In the genomic region with DNA sequence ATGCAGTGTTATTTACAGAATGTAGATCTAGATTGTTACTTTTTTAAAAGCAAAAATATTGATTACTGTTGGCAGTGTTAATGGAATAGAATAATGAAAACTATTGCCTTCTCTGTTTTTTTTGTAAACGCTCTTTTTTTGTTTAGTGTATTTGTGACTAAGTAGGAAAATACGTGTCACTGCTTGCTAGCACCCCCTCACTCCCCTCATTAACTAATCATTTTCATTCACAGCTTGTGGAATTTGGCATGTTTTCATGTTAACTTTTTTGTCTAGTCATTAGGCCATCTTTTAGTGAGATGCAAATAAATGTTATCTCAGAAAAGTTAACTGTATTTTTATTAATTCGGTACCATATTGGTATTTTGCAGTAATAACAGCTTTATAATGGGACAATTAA, we compare ENCODE assay signal across 19 cellular contexts. TPM values are rescaled to one million over a fixed set of nuclear protein-coding genes. Genes with fewer than 3 reads are reported as not detected.
DNase-seq lines count a peak whose midpoint lies in the region; ATAC-seq, FAIRE-seq and TF ChIP-seq lines count a peak whose summit lies in the region.
"Had no signal": no experiment of that assay in that cellular context is flagged by ENCODE, and none has a peak within 500 bp of the region (broad histone marks: within the 10 kb centered on the region; RNA-seq: fewer than 3 reads in every experiment).

No MANE protein-coding gene starts in this region.

- 37% methylated on average over 3 of the region's 3 CpGs for WGBS in SK-N-SH (ENCODE audit: low lambda C conversion rate)
- 77 to 81% methylated on average over 3 of the region's 3 CpGs for WGBS in transverse colon (ENCODE audit: low coverage in 1 of 2), 2 donors

- H3K27me3 Mint-ChIP-seq in neural crest cell (ENCODE audit: low read depth), result no peaks in the 10 kb centered on the region
- H3K27me3 Mint-ChIP-seq: B cell had no signal

- H3K9ac ChIP-seq in SK-N-SH (peak overlapping the region; percentile 74; the same call in 1 of the 2 replicates), endothelial cell of umbilical vein (replicated peaks; ENCODE audit: extremely low read depth, insufficient read depth, low read length) (peak overlapping the region; percentile 85)

- CTCF ChIA-PET in SK-N-SH (lab: Yijun Ruan, JAX), result no interaction called here
- CTCF ChIA-PET in endothelial cell of umbilical vein (lab: Charles Lee), result interaction anchor here (1.0 to 3.5 kb wide), 7 partner anchors 9 to 99 kb away, joined by 3 to 16 read pairs (median 3); no protein-coding TSS in a partner anchor

- BruUV-seq in endothelial cell of umbilical vein (replicated peaks; lab: Mats Ljungman, UMichigan), result TSS peak; percentile 28

- no peak for ATAC-seq in SK-N-SH treated with all-trans-retinoic acid at 6 μM for 48 hours
- ATAC-seq in RWPE2 (ENCODE audit: low read depth), result no peak
- ATAC-seq: left cardiac atrium had no signal

- peak overlapping the region; percentile 99 for H3K27ac Mint-ChIP-seq in neural crest cell (ENCODE audit: unreplicated experiment)
- H3K27ac Mint-ChIP-seq: B cell had no signal

- H3K79me2 ChIP-seq in SK-N-SH (ENCODE audit: insufficient read depth) (peaks cover 81% of the 10 kb centered on the region), endothelial cell of umbilical vein (ENCODE audit: control insufficient read depth, insufficient read depth, low read length) (peaks cover 67% of the 10 kb centered on the region)

- TF ChIP-seq RAD21 in SK-N-SH (IDR thresholded peaks at IDR 0.05; ENCODE audit: low read length), result no peak

- H3K4me1 Mint-ChIP-seq in neural crest cell, result peaks cover 50% of the 10 kb centered on the region
- H3K4me1 Mint-ChIP-seq: B cell had no signal

- dilution Hi-C loops in endothelial cell of umbilical vein (cut with MboI; ENCODE audit: extremely low pct_ligation_motif_present, low sequenced_read_pairs), result no loop called here

- no peaks in the 10 kb centered on the region for H3K36me3 Mint-ChIP-seq in neural crest cell (ENCODE audit: low read depth)

- peaks cover 0 to 4% of the 10 kb centered on the region in 2 experiments for H3K36me3 ChIP-seq in SK-N-SH (replicated peaks in 1 of 2; ENCODE audit: control insufficient read depth in 1 of 2, insufficient read depth in 2 of 2, low read length in 1 of 2)
- peaks cover 9% of the 10 kb centered on the region; the same call in 1 of the 2 replicates for H3K36me3 ChIP-seq in RWPE2 (ENCODE audit: low read depth)
- no peaks in the 10 kb centered on the region for H3K36me3 ChIP-seq in endothelial cell of umbilical vein (ENCODE audit: control insufficient read depth in 2 of 2, extremely low read depth in 1 of 2, insufficient read depth in 2 of 2, low read length in 2 of 2)
- no peaks in the 10 kb centered on the region for H3K36me3 ChIP-seq in transverse colon
- H3K36me3 ChIP-seq: uterus had no signal

- DNase-seq in SK-N-SH, result no peak
- no peak for DNase-seq in RWPE2 (ENCODE audit: low spot score)
- DNase-seq in endothelial cell of umbilical vein (ENCODE audit: low read depth, low spot score), result peak; percentile 75
- DNase-seq in neural crest cell (ENCODE audit: low read depth, low spot score), result no peak
- DNase-seq in substantia nigra (lab: John Stamatoyannopoulos, UW), result no peak
- DNase-seq in SHP77 (lab: John Stamatoyannopoulos, UW), result no peak
- no peak for DNase-seq in transverse colon
- DNase-seq: activated CD4-positive, CD25-positive, alpha-beta regulatory T cell treated with anti-CD3 and anti-CD28 coated beads, Interleukin-2, amount 50 U/mL, for 72 hours; activated effector memory CD4-positive, alpha-beta T cell treated with Interleukin-2 at 50 U/mL for 16 hours; COR-L47; effector CD8-positive, alpha-beta T cell; left cardiac atrium; NCI-H1417; NCI-H510A; SW 1271; uterus had no signal

- H3K9me1 ChIP-seq in endothelial cell of umbilical vein (replicated peaks; ENCODE audit: control insufficient read depth, extremely low read depth, insufficient read depth, low read length), result no peaks in the 10 kb centered on the region

- H4K20me1 ChIP-seq in SK-N-SH (ENCODE audit: insufficient read depth) (no peaks in the 10 kb centered on the region), endothelial cell of umbilical vein (replicated peaks; ENCODE audit: control insufficient read depth, extremely low read depth, insufficient read depth, low read length) (no peaks in the 10 kb centered on the region)

- H3K4me2 ChIP-seq in SK-N-SH (peak overlapping the region; percentile 41; the same call in 1 of the 2 replicates), endothelial cell of umbilical vein (ENCODE audit: insufficient read depth, low read length) (peak overlapping the region; percentile 78)

- no peaks in the 10 kb centered on the region for H3K9me3 ChIP-seq in SK-N-SH
- H3K9me3 ChIP-seq in RWPE2 (ENCODE audit: severe bottlenecking), result no peaks in the 10 kb centered on the region
- H3K9me3 ChIP-seq in endothelial cell of umbilical vein (replicated peaks; ENCODE audit: control insufficient read depth, insufficient read depth, low read length), result no peaks in the 10 kb centered on the region
- no peaks in the 10 kb centered on the region for H3K9me3 ChIP-seq in transverse colon
- H3K9me3 ChIP-seq: uterus had no signal

- no peaks in the 10 kb centered on the region for H3K9me3 Mint-ChIP-seq in neural crest cell

- H3K27ac ChIP-seq in SK-N-SH (ENCODE audit: low read depth in 2 of 2, low read length in 1 of 2) (peak overlapping the region; percentile 88 to 93), RWPE2 (ENCODE audit: poor library complexity, severe bottlenecking) (peak overlapping the region; percentile 14), endothelial cell of umbilical vein (ENCODE audit: insufficient read depth, low read depth, low read length) (peak overlapping the region; percentile 96), substantia nigra (ENCODE audit: low read depth, low read length, poor library complexity, severe bottlenecking) (no peak overlapping the region), transverse colon (no peak overlapping the region)
- H3K27ac ChIP-seq: 22Rv1, uterus had no signal

- peak overlapping the region in 1 of 2 experiments; percentile 5; a peak in 1 of 4 replicates for H3K4me3 ChIP-seq in SK-N-SH (ENCODE audit: low read depth in 2 of 2, low read length in 1 of 2)
- H3K4me3 ChIP-seq in RWPE2 (ENCODE audit: severe bottlenecking), result no peak overlapping the region
- peak overlapping the region in 1 of 3 experiments; percentile 23 for H3K4me3 ChIP-seq in endothelial cell of umbilical vein (replicated peaks in 1 of 3; ENCODE audit: insufficient read depth in 1 of 3, low read depth in 1 of 3, low read length in 3 of 3)
- H3K4me3 ChIP-seq in transverse colon, result no peak overlapping the region
- H3K4me3 ChIP-seq: uterus had no signal

- in situ Hi-C loops in transverse colon (cut with MboI; ENCODE audit: low pct_ligation_motif_present in 1 of 4, low pct_unique_long_range_greater_than_20kb in 1 of 4, low sequenced_read_pairs in 3 of 4), result no loop called here

- no peaks in the 10 kb centered on the region for H3K9me2 ChIP-seq in SK-N-SH

- TF ChIP-seq CTCF in SK-N-SH (IDR thresholded peaks at IDR 0.05), result no peak
- TF ChIP-seq CTCF in RWPE2 (IDR thresholded peaks at IDR 0.05; ENCODE audit: poor library complexity, severe bottlenecking), result no peak
- TF ChIP-seq CTCF in endothelial cell of umbilical vein (IDR thresholded peaks at IDR 0.05; ENCODE audit: extremely low read depth in 1 of 2, insufficient read depth in 1 of 2, low read depth in 1 of 2, low read length in 2 of 2), result no peak
- no peak for TF ChIP-seq CTCF in neural crest cell (conservative IDR thresholded peaks at IDR 0.05)
- TF ChIP-seq CTCF in transverse colon (IDR thresholded peaks at IDR 0.05), result no peak

- H3K27me3 ChIP-seq in SK-N-SH (ENCODE audit: insufficient read depth), result no peaks in the 10 kb centered on the region
- H3K27me3 ChIP-seq in RWPE2 (ENCODE audit: insufficient read depth, poor library complexity, severe bottlenecking), result no peaks in the 10 kb centered on the region
- no peaks in the 10 kb centered on the region for H3K27me3 ChIP-seq in endothelial cell of umbilical vein (ENCODE audit: control insufficient read depth in 2 of 2, insufficient read depth in 2 of 2, low read length in 2 of 2)
- H3K27me3 ChIP-seq in transverse colon, result no peaks in the 10 kb centered on the region
- H3K27me3 ChIP-seq: uterus had no signal

- peak overlapping the region; percentile 84 for H3K4me3 Mint-ChIP-seq in neural crest cell
- H3K4me3 Mint-ChIP-seq: B cell had no signal

- H3F3A ChIP-seq in SK-N-SH (replicated peaks; ENCODE audit: insufficient read depth), result peaks cover 43% of the 10 kb centered on the region

- TF ChIP-seq EP300 in SK-N-SH (IDR thresholded peaks at IDR 0.05; ENCODE audit: borderline replicate concordance in 1 of 2, low read depth in 1 of 2, low read length in 1 of 2) (no peak), transverse colon (IDR thresholded peaks at IDR 0.05; ENCODE audit: low read depth) (no peak)

- no peak for FAIRE-seq in endothelial cell of umbilical vein (lab: Jason Lieb, UNC)

- TF ChIP-seq POLR2A in endothelial cell of umbilical vein (IDR thresholded peaks at IDR 0.05; ENCODE audit: low read depth, low read length) (no peak), transverse colon (IDR thresholded peaks at IDR 0.05) (no peak)

- POLR2A ChIA-PET in SK-N-SH (lab: Yijun Ruan, JAX), result no interaction called here
- POLR2A ChIA-PET in endothelial cell of umbilical vein (lab: Charles Lee), result interaction anchor here (1.0 kb wide), 2 partner anchors 25 to 31 kb away, joined by 3 to 5 read pairs; no protein-coding TSS in a partner anchor

- intact Hi-C loops in endothelial cell of umbilical vein (cut with micrococcal nuclease), result loop anchor here (1.0 to 2.0 kb wide), 2 partner anchors 19 to 30 kb away; no protein-coding TSS in a partner anchor
- intact Hi-C loops in transverse colon (cut with DNase I; ENCODE audit: low total_unique reads), result no loop called here

- H2AFZ ChIP-seq in SK-N-SH (ENCODE audit: low read depth), result no peak overlapping the region
- H2AFZ ChIP-seq in endothelial cell of umbilical vein (ENCODE audit: low read depth, low read length), result no peak overlapping the region

- H3K4me1 ChIP-seq in SK-N-SH (ENCODE audit: control insufficient read depth in 1 of 2, insufficient read depth in 2 of 2, low read depth in 1 of 2, low read length in 1 of 2) (peaks cover 0 to 4% of the 10 kb centered on the region in 2 experiments; a peak in 2 of 4 replicates), RWPE2 (ENCODE audit: insufficient read depth, poor library complexity, severe bottlenecking) (peaks cover 34% of the 10 kb centered on the region), endothelial cell of umbilical vein (ENCODE audit: control insufficient read depth, extremely low read depth, insufficient read depth, low read length) (peaks cover 66% of the 10 kb centered on the region), transverse colon (no peaks in the 10 kb centered on the region)
- H3K4me1 ChIP-seq: uterus had no signal

RNA-seq across cellular contexts. Expression of a gene that starts 29.8 kb away (rescaled TPM):
- polyA plus RNA-seq in SK-N-SH (2012; rRNA removed) (61.5 and 91.8 TPM in 2 replicates), endothelial cell of umbilical vein (154 and 166 TPM in 2 replicates)
- polyA plus RNA-seq in SK-N-SH (2012; cell fraction: cytosol; rRNA removed), result 83.4 and 84.3 TPM in 2 replicates
- 78.5 and 178 TPM in 2 replicates for polyA plus RNA-seq in SK-N-SH (2012; cell fraction: nucleus; rRNA removed)
- total RNA-seq in endothelial cell of umbilical vein (99.3 and 113 TPM in 2 replicates), neural crest cell (78.9 and 83.2 TPM in 2 replicates), transverse colon (10 to 100 TPM; 15.7 to 75.2 (median 19.2) TPM)
- polyA plus RNA-seq in endothelial cell of umbilical vein (2011; cell fraction: cytosol; rRNA removed), result 80.1 and 88.6 TPM in 2 replicates
- polyA plus RNA-seq in endothelial cell of umbilical vein (2011; cell fraction: nucleus; rRNA removed), result 280 and 349 TPM in 2 replicates
- polyA plus RNA-seq in endothelial cell of umbilical vein (2012), result 121 and 143 TPM in 2 replicates
- polyA minus RNA-seq in endothelial cell of umbilical vein, result 869 and 872 TPM in 2 replicates
- 17.4 TPM for polyA minus RNA-seq in endothelial cell of umbilical vein (2011; cell fraction: cytosol; rRNA and poly(A)+ RNA removed)
- polyA minus RNA-seq in endothelial cell of umbilical vein (2011; cell fraction: nucleus; rRNA and poly(A)+ RNA removed), result 1,050 and 1,471 TPM in 2 replicates
- total RNA-seq: B cell had no signal

Comparison
In these comparisons a context has a peak if more than half of its experiments do, and no peak if none do; other contexts are left out.
1. H3K27ac ChIP-seq: peak in SK-N-SH (2 of 2), RWPE2 (single experiment) and endothelial cell of umbilical vein (single experiment); none in substantia nigra (single experiment) and transverse colon (0 of 4).